In genomic region chr7:18288322-18289037, GRCh38 we compare ENCODE assay signal across 15 cellular contexts.
"Had no signal": no experiment of that assay in that cellular context is flagged by ENCODE, and none has a peak within 500 bp of the region (broad histone marks: within the 10 kb centered on the region; RNA-seq: fewer than 3 reads in every experiment).

No MANE protein-coding gene starts in this region.

- H3K36me3 ChIP-seq: gastrocnemius medialis, heart right ventricle, lower lobe of right lung, neutrophil, thyroid gland had no signal

- H3K9me3 ChIP-seq: gastrocnemius medialis, heart right ventricle, lower lobe of right lung, neutrophil, thyroid gland had no signal

- H3K27ac ChIP-seq: epithelial cell of prostate, gastrocnemius medialis, heart right ventricle, lower lobe of right lung, neutrophil, thyroid gland had no signal

- H3K9me3 Mint-ChIP-seq: activated CD4-positive, alpha-beta T cell treated with anti-CD3 and anti-CD28 coated beads, Interleukin-2, amount 10 ng/mL, durations not matched to agents 7 days and 5 days; activated naive CD8-positive, alpha-beta T cell treated with anti-CD3 and anti-CD28 coated beads, Interleukin-2, amount 10 ng/mL, durations not matched to agents 7 days and 5 days; activated T-helper 1 cell treated with anti-CD3 and anti-CD28 coated beads, Interleukin-12 subunit alpha, Interleukin-12 subunit beta, Interleukin-2, Interleukin-4 antibody, amounts not matched to agents 30 ng/mL and 10 ng/mL and 1 ng/mL, durations not matched to agents 14 hours and 24 hours and 36 hours; stimulated activated effector memory CD8-positive, alpha-beta T cell treated with anti-CD3 and anti-CD28 coated beads, Interleukin-12 subunit alpha, Interleukin-12 subunit beta, amount 100 ng/mL, for 72 hours had no signal

- H3K36me3 Mint-ChIP-seq: activated naive CD8-positive, alpha-beta T cell treated with anti-CD3 and anti-CD28 coated beads, Interleukin-2, amount 10 ng/mL, durations not matched to agents 7 days and 5 days; stimulated activated effector memory CD8-positive, alpha-beta T cell treated with anti-CD3 and anti-CD28 coated beads, Interleukin-12 subunit alpha, Interleukin-12 subunit beta, amount 100 ng/mL, for 72 hours had no signal

- H3K27ac Mint-ChIP-seq: activated CD4-positive, alpha-beta T cell treated with anti-CD3 and anti-CD28 coated beads, Interleukin-2, amount 10 ng/mL, durations not matched to agents 7 days and 5 days; activated naive CD8-positive, alpha-beta T cell treated with anti-CD3 and anti-CD28 coated beads, Interleukin-2, amount 10 ng/mL, durations not matched to agents 7 days and 5 days; activated T-helper 1 cell treated with anti-CD3 and anti-CD28 coated beads, Interleukin-12 subunit alpha, Interleukin-12 subunit beta, Interleukin-2, Interleukin-4 antibody, amounts not matched to agents 30 ng/mL and 10 ng/mL and 1 ng/mL, durations not matched to agents 14 hours and 24 hours and 36 hours; stimulated activated effector memory CD8-positive, alpha-beta T cell treated with anti-CD3 and anti-CD28 coated beads, Interleukin-12 subunit alpha, Interleukin-12 subunit beta, amount 100 ng/mL, for 72 hours; T-helper 17 cell had no signal

- H3K4me3 Mint-ChIP-seq: activated CD4-positive, alpha-beta T cell treated with anti-CD3 and anti-CD28 coated beads, Interleukin-2, amount 10 ng/mL, durations not matched to agents 7 days and 5 days; activated naive CD8-positive, alpha-beta T cell treated with anti-CD3 and anti-CD28 coated beads, Interleukin-2, amount 10 ng/mL, durations not matched to agents 7 days and 5 days; activated T-helper 1 cell treated with anti-CD3 and anti-CD28 coated beads, Interleukin-12 subunit alpha, Interleukin-12 subunit beta, Interleukin-2, Interleukin-4 antibody, amounts not matched to agents 30 ng/mL and 10 ng/mL and 1 ng/mL, durations not matched to agents 14 hours and 24 hours and 36 hours; stimulated activated effector memory CD8-positive, alpha-beta T cell treated with anti-CD3 and anti-CD28 coated beads, Interleukin-12 subunit alpha, Interleukin-12 subunit beta, amount 100 ng/mL, for 72 hours; T-helper 17 cell had no signal

- H3K27me3 ChIP-seq: gastrocnemius medialis, heart right ventricle, neutrophil, thyroid gland had no signal

- ATAC-seq: gastrocnemius medialis; heart right ventricle; left colon; lower lobe of right lung; stimulated activated effector memory CD8-positive, alpha-beta T cell treated with anti-CD3 and anti-CD28 coated beads, Interleukin-12 subunit alpha, Interleukin-12 subunit beta, amount 100 ng/mL, for 72 hours; T-helper 17 cell had no signal

- H3K4me1 ChIP-seq: gastrocnemius medialis, lower lobe of right lung, thyroid gland had no signal

- DNase-seq: activated CD4-positive, alpha-beta T cell treated with anti-CD3 and anti-CD28 coated beads, Interleukin-2, amount 10 ng/mL, durations not matched to agents 7 days and 5 days; activated CD8-positive, alpha-beta memory T cell treated with anti-CD3 and anti-CD28 coated beads for 24 hours; activated naive CD8-positive, alpha-beta T cell treated with anti-CD3 and anti-CD28 coated beads, Interleukin-2, amount 10 ng/mL, durations not matched to agents 7 days and 5 days; aorta; dermis blood vessel endothelial cell; gastrocnemius medialis; heart right ventricle; left colon; lower lobe of right lung; T-helper 17 cell; thyroid gland had no signal

- H3K4me3 ChIP-seq: gastrocnemius medialis, heart right ventricle, lower lobe of right lung, thyroid gland had no signal
